18 cellular contexts compared by ENCODE assay signal in the genomic region with DNA sequence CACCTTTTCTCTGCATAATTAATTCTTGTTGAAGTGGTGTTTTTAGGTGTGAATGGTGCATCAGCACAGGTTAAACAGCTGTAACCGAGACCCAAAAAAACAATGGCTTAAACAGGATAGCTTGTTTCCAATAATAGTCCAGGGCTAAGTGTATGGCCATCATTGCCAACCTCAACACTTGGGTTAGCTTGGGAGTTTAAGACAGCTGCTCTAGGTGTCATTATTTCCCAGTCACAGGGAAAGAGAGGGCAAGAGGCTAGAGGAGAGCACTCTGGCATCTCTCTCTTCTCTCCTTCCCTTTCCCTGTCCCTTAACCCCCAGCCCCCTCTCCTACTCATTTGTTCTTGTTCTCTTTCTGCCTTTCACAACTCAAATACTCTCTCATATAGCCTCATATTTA.
"Had no signal": no experiment of that assay in that cellular context is flagged by ENCODE, and none has a peak within 500 bp of the region (broad histone marks: within the 10 kb centered on the region; RNA-seq: fewer than 3 reads in every experiment).

No MANE protein-coding gene starts in this region.

- H3K27me3 ChIP-seq: colonic mucosa, right lobe of liver, upper lobe of left lung had no signal

- H3K4me3 ChIP-seq: colonic mucosa, left ventricle myocardium inferior, prostate gland, right lobe of liver, upper lobe of left lung had no signal

- H3K4me3 Mint-ChIP-seq: stimulated activated naive CD8-positive, alpha-beta T cell treated with anti-CD3 and anti-CD28 coated beads, Interleukin-15, amount 100 ng/mL, for 72 hours had no signal

- H3K27ac Mint-ChIP-seq: stimulated activated naive CD8-positive, alpha-beta T cell treated with anti-CD3 and anti-CD28 coated beads, Interleukin-15, amount 100 ng/mL, for 72 hours had no signal

- H3K9me3 Mint-ChIP-seq: stimulated activated naive CD8-positive, alpha-beta T cell treated with anti-CD3 and anti-CD28 coated beads, Interleukin-15, amount 100 ng/mL, for 72 hours had no signal

- ATAC-seq: esophagus mucosa; stimulated activated naive CD8-positive, alpha-beta T cell treated with anti-CD3 and anti-CD28 coated beads, Interleukin-15, amount 100 ng/mL, for 72 hours had no signal

- H3K27ac ChIP-seq: colonic mucosa, left ventricle myocardium inferior, prostate gland, right lobe of liver had no signal

- FAIRE-seq: endometrium had no signal

- H3K27me3 Mint-ChIP-seq: stimulated activated naive CD8-positive, alpha-beta T cell treated with anti-CD3 and anti-CD28 coated beads, Interleukin-15, amount 100 ng/mL, for 72 hours had no signal

- H3K36me3 ChIP-seq: colonic mucosa had no signal

- DNase-seq: activated CD4-positive, alpha-beta T cell treated with anti-CD3 and anti-CD28 coated beads, Interleukin-2, amount 50 U/mL, for 1 hour; activated CD4-positive, CD25-positive, alpha-beta regulatory T cell; activated naive CD4-positive, alpha-beta T cell treated with anti-CD3 and anti-CD28 coated beads, Interleukin-2, amount 50 U/mL, for 16 hours; amniotic stem cell; caudate nucleus; colonic mucosa; glutamatergic neuron; hypothalamus; left ventricle myocardium inferior; mesendoderm; right lobe of liver; stimulated activated CD4-positive, alpha-beta T cell treated with anti-CD3 and anti-CD28 coated beads, Interleukin-1b, Interleukin-23, amount 100 ng/mL, for 48 hours; stimulated activated naive CD8-positive, alpha-beta T cell treated with anti-CD3 and anti-CD28 coated beads, Interleukin-15, amount 100 ng/mL, for 72 hours; T-helper 2 cell; upper lobe of left lung had no signal

- H3K4me1 ChIP-seq: colonic mucosa, prostate gland had no signal

- H3K9me3 ChIP-seq: colonic mucosa, left ventricle myocardium inferior, prostate gland, right lobe of liver, upper lobe of left lung had no signal
